20 cellular contexts compared by ENCODE assay signal in the genomic region with DNA sequence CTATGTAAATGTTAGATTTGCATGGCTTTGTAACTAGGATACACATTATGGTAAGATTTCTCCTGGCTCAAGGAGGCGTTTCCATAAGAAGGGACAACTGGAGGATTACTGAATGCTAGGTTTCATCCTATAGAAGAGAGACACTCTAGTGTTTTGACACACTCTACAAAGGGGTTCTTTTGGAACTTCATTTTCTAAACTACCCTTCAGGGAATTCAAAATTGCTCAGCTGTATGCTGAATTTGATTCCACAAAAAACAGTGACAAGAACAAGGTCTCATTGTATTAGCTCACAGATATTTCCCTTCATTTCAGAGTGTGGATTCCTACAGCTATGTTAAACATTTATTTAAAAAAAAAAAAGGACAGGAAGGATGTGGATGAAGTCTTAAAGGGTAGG.
"Had no signal": no experiment of that assay in that cellular context is flagged by ENCODE, and none has a peak within 500 bp of the region (broad histone marks: within the 10 kb centered on the region; RNA-seq: fewer than 3 reads in every experiment).

No MANE protein-coding gene starts in this region.

- H3K4me1 ChIP-seq: colonic mucosa, esophagus muscularis mucosa, gastrocnemius medialis, heart right ventricle, left lung, lower lobe of right lung had no signal

- H3K4me3 ChIP-seq: colonic mucosa, esophagus muscularis mucosa, gastrocnemius medialis, heart right ventricle, left lung, lower lobe of right lung, mucosa of descending colon had no signal

- ATAC-seq: effector memory CD8-positive, alpha-beta T cell; foreskin keratinocyte; gastrocnemius medialis; heart right ventricle; left lung; left ventricle myocardium superior; lower lobe of right lung; mucosa of descending colon; naive thymus-derived CD8-positive, alpha-beta T cell had no signal

- H3K36me3 ChIP-seq: colonic mucosa, esophagus muscularis mucosa, gastrocnemius medialis, heart right ventricle, left lung, lower lobe of right lung had no signal

- H3K27ac ChIP-seq: colonic mucosa, esophagus muscularis mucosa, foreskin keratinocyte, gastrocnemius medialis, heart right ventricle, left lung, lower lobe of right lung had no signal

- DNase-seq: colonic mucosa; cortex of kidney; effector CD8-positive, alpha-beta T cell; effector memory CD8-positive, alpha-beta T cell; endodermal cell; foreskin keratinocyte; gastrocnemius medialis; glutamatergic neuron; head of caudate nucleus; heart right ventricle; hippocampal formation; left cardiac atrium; left lung; left ventricle myocardium superior; lower lobe of right lung; mesenchymal stem cell; mucosa of descending colon; naive B cell; naive thymus-derived CD8-positive, alpha-beta T cell had no signal

- H3K9me3 ChIP-seq: colonic mucosa, gastrocnemius medialis had no signal

- H3K27me3 ChIP-seq: colonic mucosa, esophagus muscularis mucosa, foreskin keratinocyte, gastrocnemius medialis, heart right ventricle, left lung had no signal
